9 cellular contexts compared by ENCODE assay signal in the genomic region with DNA sequence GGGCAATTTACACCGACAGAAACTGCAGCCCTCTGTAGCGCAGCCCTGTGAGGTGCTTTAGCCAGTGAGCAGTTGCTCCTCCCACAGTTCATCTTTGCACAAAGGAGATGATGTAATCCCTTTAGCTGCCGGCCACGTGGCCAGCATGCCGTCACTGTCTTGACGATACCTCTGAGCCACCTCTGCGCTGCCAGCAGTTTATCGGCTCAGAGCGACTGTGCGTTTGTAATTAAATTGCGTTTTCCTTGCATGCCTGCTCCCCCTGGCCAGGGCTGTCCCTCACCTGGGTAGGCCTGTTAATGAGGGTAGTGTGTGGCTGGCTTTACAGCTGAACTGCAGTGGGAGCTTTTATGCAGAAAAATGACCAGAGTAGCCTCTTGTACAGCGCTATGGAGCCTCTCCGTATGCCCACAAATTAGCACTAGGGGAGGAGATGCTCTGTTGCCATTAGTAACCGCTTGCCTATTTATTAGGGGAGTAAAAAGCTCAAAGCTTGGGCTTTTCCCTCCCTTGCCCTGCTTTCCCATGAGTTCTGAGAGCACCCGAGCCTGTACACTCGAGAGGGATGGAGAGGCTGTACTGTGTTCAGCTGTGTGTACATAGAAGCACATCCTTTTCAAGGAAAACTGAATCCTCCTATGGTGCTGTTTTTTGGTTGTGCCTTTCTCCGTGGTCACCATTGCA.
DNase-seq lines count a peak whose midpoint lies in the region; ATAC-seq, FAIRE-seq and TF ChIP-seq lines count a peak whose summit lies in the region.
"Had no signal": no experiment of that assay in that cellular context is flagged by ENCODE, and none has a peak within 500 bp of the region (broad histone marks: within the 10 kb centered on the region; RNA-seq: fewer than 3 reads in every experiment).

No MANE protein-coding gene starts in this region.

- H3K4me3 ChIP-seq in cardiac muscle cell (no peak overlapping the region), rectal smooth muscle tissue (ENCODE audit: low read length) (peak overlapping the region; percentile 6)
- H3K4me3 ChIP-seq: tibial artery had no signal

- no peaks in the 10 kb centered on the region for H3K27me3 ChIP-seq in cardiac muscle cell
- H3K27me3 ChIP-seq in rectal smooth muscle tissue (ENCODE audit: control insufficient read depth, insufficient read depth, low read length): no peaks in the 10 kb centered on the region
- H3K27me3 ChIP-seq: tibial artery had no signal

- H3K4me1 ChIP-seq in cardiac muscle cell (ENCODE audit: low read depth) (peaks cover 20% of the 10 kb centered on the region), rectal smooth muscle tissue (ENCODE audit: control insufficient read depth, insufficient read depth, low read length) (peaks cover 14% of the 10 kb centered on the region)

- no peak for FAIRE-seq in GM19239 (lab: Jason Lieb, UNC)

- H3K36me3 ChIP-seq in cardiac muscle cell (no peaks in the 10 kb centered on the region), rectal smooth muscle tissue (ENCODE audit: control insufficient read depth, insufficient read depth, low read length) (no peaks in the 10 kb centered on the region)
- H3K36me3 ChIP-seq: tibial artery had no signal

- TF ChIP-seq CTCF in cardiac muscle cell (IDR thresholded peaks at IDR 0.05; ENCODE audit: low read depth, low read length): no peak

- no peak overlapping the region for H3K9ac ChIP-seq in rectal smooth muscle tissue (ENCODE audit: low read length)

- H3K27ac ChIP-seq in cardiac muscle cell (peak overlapping the region; percentile 59), rectal smooth muscle tissue (ENCODE audit: low read depth, low read length) (peak overlapping the region; percentile 57)
- H3K27ac ChIP-seq: tibial artery had no signal

- no peak for ATAC-seq in GM19467 (IDR thresholded peaks at IDR 0.05; ENCODE audit: unreplicated experiment)

- peak; percentile 98 for DNase-seq in DMS53 (lab: John Stamatoyannopoulos, UW)
- DNase-seq in Kasumi-1 (lab: John Stamatoyannopoulos, UW): peak; percentile 25 to 41
- peak; percentile 34 for DNase-seq in SW480 (ENCODE audit: low spot score)
- peak in 1 of 2 donors; percentile 88 for DNase-seq in cardiac muscle cell (ENCODE audit: low read depth in 1 of 2, low spot score in 1 of 2)
- no peak for DNase-seq in GM19239 (ENCODE audit: insufficient read length, low spot score)
- no peak for DNase-seq in activated CD8-positive, alpha-beta memory T cell treated with anti-CD3 and anti-CD28 coated beads, Interleukin-2, amount 50 U/mL, for 4 hours

- no peaks in the 10 kb centered on the region for H3K9me3 ChIP-seq in cardiac muscle cell (ENCODE audit: low read depth)
- H3K9me3 ChIP-seq: tibial artery had no signal

Comparison
In these comparisons a context has a peak if more than half of its experiments do, and no peak if none do; other contexts are left out.
1. DNase-seq: peak in DMS53 (single experiment), Kasumi-1 (2 of 2) and SW480 (single experiment); none in GM19239 (single experiment) and activated CD8-positive, alpha-beta memory T cell treated with anti-CD3 and anti-CD28 coated beads, Interleukin-2, amount 50 U/mL, for 4 hours (single experiment).